Comparison of ENCODE assay signal across 17 cellular contexts in genomic region chr14:70594461-70594860, GRCh38. TPM values are rescaled to one million over a fixed set of nuclear protein-coding genes. Genes with fewer than 3 reads are reported as not detected.
DNase-seq lines count a peak whose midpoint lies in the region; ATAC-seq lines count a peak whose summit lies in the region.
"Had no signal": no experiment of that assay in that cellular context is flagged by ENCODE, and none has a peak within 500 bp of the region (broad histone marks: within the 10 kb centered on the region; RNA-seq: fewer than 3 reads in every experiment).

No MANE protein-coding gene starts in this region.

- no peaks in the 10 kb centered on the region for H3K9me3 Mint-ChIP-seq in activated naive CD8-positive, alpha-beta T cell treated with anti-CD3 and anti-CD28 coated beads, Interleukin-2, amount 10 ng/mL, durations not matched to agents 7 days and 5 days
- no peaks in the 10 kb centered on the region for H3K9me3 Mint-ChIP-seq in activated naive CD8-positive, alpha-beta T cell treated with anti-CD3 and anti-CD28 coated beads for 36 hours
- H3K9me3 Mint-ChIP-seq: CD4-positive, alpha-beta T cell; CD8-positive, alpha-beta T cell had no signal

- H3K79me1 ChIP-seq in trophoblast cell (ENCODE audit: low read length), result no peaks in the 10 kb centered on the region

- no peak overlapping the region for H4K12ac ChIP-seq in trophoblast cell (ENCODE audit: low read depth, low read length)

- peaks cover 5% of the 10 kb centered on the region for H3K79me2 ChIP-seq in trophoblast cell (ENCODE audit: control insufficient read depth, insufficient read depth, low read length, poor library complexity)

- no peaks in the 10 kb centered on the region for H3K27me3 Mint-ChIP-seq in activated naive CD8-positive, alpha-beta T cell treated with anti-CD3 and anti-CD28 coated beads, Interleukin-2, amount 10 ng/mL, durations not matched to agents 7 days and 5 days
- H3K27me3 Mint-ChIP-seq in activated naive CD8-positive, alpha-beta T cell treated with anti-CD3 and anti-CD28 coated beads for 36 hours, result no peaks in the 10 kb centered on the region
- H3K27me3 Mint-ChIP-seq: B cell; CD4-positive, alpha-beta T cell had no signal

- H2BK120ac ChIP-seq in trophoblast cell (ENCODE audit: insufficient read depth, low read length, poor library complexity), result no peak overlapping the region

- H3K9ac ChIP-seq in trophoblast cell (ENCODE audit: low read length), result no peak overlapping the region
- H3K9ac ChIP-seq: BLaER1 treated with 17β-estradiol and CSF1 and Interleukin-3, amounts not matched to agents 10 nM and 100 nM had no signal

- no peak overlapping the region for H4K8ac ChIP-seq in trophoblast cell (ENCODE audit: low read depth, low read length)

- intact Hi-C loops in Right ventricle myocardium inferior (cut with DNase I), result no loop called here

- H3K27ac Mint-ChIP-seq in activated naive CD8-positive, alpha-beta T cell treated with anti-CD3 and anti-CD28 coated beads, Interleukin-2, amount 10 ng/mL, durations not matched to agents 7 days and 5 days, result peak overlapping the region; percentile 48
- H3K27ac Mint-ChIP-seq in activated naive CD8-positive, alpha-beta T cell treated with anti-CD3 and anti-CD28 coated beads for 36 hours, result no peak overlapping the region
- H3K27ac Mint-ChIP-seq: B cell; CD4-positive, alpha-beta T cell; CD8-positive, alpha-beta T cell had no signal

- H3K36me3 Mint-ChIP-seq in activated naive CD8-positive, alpha-beta T cell treated with anti-CD3 and anti-CD28 coated beads, Interleukin-2, amount 10 ng/mL, durations not matched to agents 7 days and 5 days, result peaks cover 19% of the 10 kb centered on the region
- H3K36me3 Mint-ChIP-seq in activated naive CD8-positive, alpha-beta T cell treated with anti-CD3 and anti-CD28 coated beads for 36 hours, result peaks cover 8% of the 10 kb centered on the region

- POLR2A ChIA-PET in activated naive CD8-positive, alpha-beta T cell treated with anti-CD3 and anti-CD28 coated beads, Interleukin-2, amount 10 ng/mL, durations not matched to agents 7 days and 5 days (lab: Charles Lee), result no interaction called here

- no peak overlapping the region for H2AK5ac ChIP-seq in trophoblast cell (ENCODE audit: low read length)

- H2BK5ac ChIP-seq in trophoblast cell (ENCODE audit: low read depth, low read length, poor library complexity), result no peak overlapping the region

- no peak overlapping the region for H3K4me3 ChIP-seq in trophoblast cell (ENCODE audit: low read depth, low read length)
- H3K4me3 ChIP-seq: A549; BLaER1 treated with 17β-estradiol and CSF1 and Interleukin-3, amounts not matched to agents 10 nM and 100 nM had no signal

- no peak overlapping the region for H3K27ac ChIP-seq in trophoblast cell (ENCODE audit: low read depth, low read length)
- H3K27ac ChIP-seq: 22Rv1; A549; BLaER1 treated with 17β-estradiol and CSF1 and Interleukin-3, amounts not matched to agents 10 nM and 100 nM; C4-2B had no signal

- no peak overlapping the region for H3K4ac ChIP-seq in trophoblast cell (ENCODE audit: low read depth, low read length)

- no peak overlapping the region for H3K14ac ChIP-seq in trophoblast cell (ENCODE audit: low read length)

- no peak overlapping the region for H4K91ac ChIP-seq in trophoblast cell (ENCODE audit: low read depth, low read length)

- H3K4me1 Mint-ChIP-seq in activated naive CD8-positive, alpha-beta T cell treated with anti-CD3 and anti-CD28 coated beads, Interleukin-2, amount 10 ng/mL, durations not matched to agents 7 days and 5 days, result peaks cover 13% of the 10 kb centered on the region
- peaks cover 11% of the 10 kb centered on the region for H3K4me1 Mint-ChIP-seq in activated naive CD8-positive, alpha-beta T cell treated with anti-CD3 and anti-CD28 coated beads for 36 hours

- H3K27me3 ChIP-seq in trophoblast cell (ENCODE audit: insufficient read depth, low read length), result no peaks in the 10 kb centered on the region
- H3K27me3 ChIP-seq: BLaER1 treated with 17β-estradiol and CSF1 and Interleukin-3, amounts not matched to agents 10 nM and 100 nM had no signal

- no CpG with 5 or more reads among the region's 9 CpGs for WGBS in trophoblast cell (ENCODE audit: extremely low coverage, insufficient coverage, insufficient read length)

- no peak overlapping the region for H3K4me3 Mint-ChIP-seq in activated naive CD8-positive, alpha-beta T cell treated with anti-CD3 and anti-CD28 coated beads, Interleukin-2, amount 10 ng/mL, durations not matched to agents 7 days and 5 days
- no peak overlapping the region for H3K4me3 Mint-ChIP-seq in activated naive CD8-positive, alpha-beta T cell treated with anti-CD3 and anti-CD28 coated beads for 36 hours
- H3K4me3 Mint-ChIP-seq: B cell; CD4-positive, alpha-beta T cell; CD8-positive, alpha-beta T cell had no signal

- no peak for ATAC-seq in activated naive CD8-positive, alpha-beta T cell treated with anti-CD3 and anti-CD28 coated beads, Interleukin-2, amount 10 ng/mL, durations not matched to agents 7 days and 5 days (ENCODE audit: low read depth)
- no peak for ATAC-seq in Right ventricle myocardium inferior
- ATAC-seq: A549; CD8-positive, alpha-beta T cell had no signal

- H3K4me1 ChIP-seq in trophoblast cell (ENCODE audit: control insufficient read depth in 1 of 2, insufficient read depth in 2 of 2, low read length in 2 of 2), result peaks cover 0 to 3% of the 10 kb centered on the region in 2 experiments
- H3K4me1 ChIP-seq: Caco-2 had no signal

- H3K18ac ChIP-seq in trophoblast cell (ENCODE audit: low read length), result peak overlapping the region; percentile 8

- no peak overlapping the region for H2AFZ ChIP-seq in trophoblast cell (ENCODE audit: insufficient read depth, low read length, poor library complexity)

- H3K36me3 ChIP-seq in trophoblast cell (ENCODE audit: control insufficient read depth in 1 of 2, insufficient read depth in 2 of 2, low read length in 2 of 2), result peaks cover 15 to 37% of the 10 kb centered on the region in 2 experiments

- no peak for DNase-seq in activated naive CD8-positive, alpha-beta T cell treated with anti-CD3 and anti-CD28 coated beads, Interleukin-2, amount 10 ng/mL, durations not matched to agents 7 days and 5 days
- DNase-seq in activated naive CD8-positive, alpha-beta T cell treated with anti-CD3 and anti-CD28 coated beads for 36 hours, result no peak
- DNase-seq in trophoblast cell (no peak), NCI-H1694 treated with DMSO at 0.1 percent for 48 hours (lab: John Stamatoyannopoulos, UW) (no peak), Right ventricle myocardium inferior (ENCODE audit: missing footprints) (no peak)
- DNase-seq: AML-193; Caco-2; Calu3; CD4-positive, alpha-beta T cell; CD8-positive, alpha-beta T cell; DMS79 treated with DMSO at 0.1 percent for 48 hours; GF-D8 had no signal

- H3K9me3 ChIP-seq in trophoblast cell (ENCODE audit: insufficient read depth, low read depth, low read length), result no peaks in the 10 kb centered on the region
- H3K9me3 ChIP-seq: A549; BLaER1 treated with 17β-estradiol and CSF1 and Interleukin-3, amounts not matched to agents 10 nM and 100 nM; Caco-2 had no signal

- no peak overlapping the region for H2BK12ac ChIP-seq in trophoblast cell (ENCODE audit: low read length)

- H3K23ac ChIP-seq in trophoblast cell (ENCODE audit: low read length), result no peak overlapping the region

- H3K4me2 ChIP-seq in trophoblast cell (ENCODE audit: low read length), result no peak overlapping the region
- H3K4me2 ChIP-seq: A549; BLaER1 treated with 17β-estradiol and CSF1 and Interleukin-3, amounts not matched to agents 10 nM and 100 nM had no signal

RNA-seq across cellular contexts. Expression of gene MED6, which starts 6.0 kb away (rescaled TPM):
- 10 to 100 TPM; 52.8 to 55.6 TPM for total RNA-seq in activated naive CD8-positive, alpha-beta T cell treated with anti-CD3 and anti-CD28 coated beads, Interleukin-2, amount 10 ng/mL, durations not matched to agents 7 days and 5 days
- total RNA-seq in activated naive CD8-positive, alpha-beta T cell treated with anti-CD3 and anti-CD28 coated beads for 36 hours, result 10 to 100 TPM; 62.3 to 66.6 TPM
- 39.6 and 39.9 TPM in 2 replicates for polyA plus RNA-seq in trophoblast cell (2013)
- total RNA-seq in Right ventricle myocardium inferior, result 16.7 TPM

RNA-seq across cellular contexts. Expression of gene TTC9, which starts 47.3 kb away (rescaled TPM):
- total RNA-seq in activated naive CD8-positive, alpha-beta T cell treated with anti-CD3 and anti-CD28 coated beads, Interleukin-2, amount 10 ng/mL, durations not matched to agents 7 days and 5 days, result 10 to 100 TPM; 16.6 to 17.2 TPM
- 1 to 10 TPM; 4.9 to 5.4 TPM for total RNA-seq in activated naive CD8-positive, alpha-beta T cell treated with anti-CD3 and anti-CD28 coated beads for 36 hours
- polyA plus RNA-seq in trophoblast cell (2013), result 2.4 and 2.6 TPM in 2 replicates
- total RNA-seq in Right ventricle myocardium inferior, result 0.70 TPM

RNA-seq across cellular contexts. Expression of gene ADAM20, which starts 59.7 kb away (rescaled TPM):
- total RNA-seq in activated naive CD8-positive, alpha-beta T cell treated with anti-CD3 and anti-CD28 coated beads, Interleukin-2, amount 10 ng/mL, durations not matched to agents 7 days and 5 days, result under 1 TPM; 0.48 to 0.67 TPM
- under 1 TPM in 1 of 2 experiments, not detected in 1; 0.12 TPM for total RNA-seq in activated naive CD8-positive, alpha-beta T cell treated with anti-CD3 and anti-CD28 coated beads for 36 hours
- 0.01 TPM in 1 of 2 replicates, not detected in the other for polyA plus RNA-seq in trophoblast cell (2013)
- total RNA-seq in Right ventricle myocardium inferior, result 0.35 TPM
